Comparison of ENCODE assay signal across 21 cellular contexts in the genomic region with DNA sequence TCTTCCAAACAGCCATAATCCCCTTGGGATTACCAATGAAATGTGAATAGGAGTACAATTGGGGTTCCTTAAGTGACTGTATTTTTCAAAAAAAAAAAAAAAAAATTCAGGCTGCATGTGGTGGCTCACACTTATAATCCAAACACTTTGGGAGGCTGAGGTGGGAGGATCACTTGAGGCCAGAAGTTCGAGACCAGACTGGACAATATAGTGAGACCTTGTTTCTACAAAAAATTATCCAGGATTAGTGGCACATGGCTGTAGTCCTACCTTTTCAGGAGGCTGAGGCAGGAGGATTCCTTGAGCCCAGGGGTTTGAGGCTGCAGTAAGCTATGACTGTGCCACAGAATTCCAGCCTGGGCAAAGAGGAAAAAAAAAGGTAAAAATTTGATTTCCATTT.
"Had no signal": no experiment of that assay in that cellular context is flagged by ENCODE, and none has a peak within 500 bp of the region (broad histone marks: within the 10 kb centered on the region; RNA-seq: fewer than 3 reads in every experiment).

No MANE protein-coding gene starts in this region.

- H3K9me3 ChIP-seq: SJSA1 had no signal

- H3K27ac ChIP-seq: HL-60, SJSA1, SK-N-MC had no signal

- H3K36me3 ChIP-seq: SJSA1 had no signal

- DNase-seq: KBM-7, MV-4-11, NCI-H1048, NCI-H1105, NCI-H1417, NCI-H1436 treated with DMSO at 0.1 percent for 48 hours, NCI-H1694, NCI-H187 treated with DMSO at 0.1 percent for 48 hours, NCI-H2029 treated with DMSO at 0.1 percent for 48 hours, NCI-H226, NCI-H446, NCI-H510A, NCI-H524 treated with DMSO at 0.1 percent for 48 hours, NCI-H69, NCI-H774, Right ventricle myocardium superior, RPMI8226, SIG-M5 had no signal

- H3K4me3 ChIP-seq: SJSA1, SK-N-MC had no signal

- H3K4me1 ChIP-seq: SJSA1 had no signal

- H3K27me3 ChIP-seq: SJSA1 had no signal
